ENCODE assay signal across 9 cellular contexts in the genomic region with DNA sequence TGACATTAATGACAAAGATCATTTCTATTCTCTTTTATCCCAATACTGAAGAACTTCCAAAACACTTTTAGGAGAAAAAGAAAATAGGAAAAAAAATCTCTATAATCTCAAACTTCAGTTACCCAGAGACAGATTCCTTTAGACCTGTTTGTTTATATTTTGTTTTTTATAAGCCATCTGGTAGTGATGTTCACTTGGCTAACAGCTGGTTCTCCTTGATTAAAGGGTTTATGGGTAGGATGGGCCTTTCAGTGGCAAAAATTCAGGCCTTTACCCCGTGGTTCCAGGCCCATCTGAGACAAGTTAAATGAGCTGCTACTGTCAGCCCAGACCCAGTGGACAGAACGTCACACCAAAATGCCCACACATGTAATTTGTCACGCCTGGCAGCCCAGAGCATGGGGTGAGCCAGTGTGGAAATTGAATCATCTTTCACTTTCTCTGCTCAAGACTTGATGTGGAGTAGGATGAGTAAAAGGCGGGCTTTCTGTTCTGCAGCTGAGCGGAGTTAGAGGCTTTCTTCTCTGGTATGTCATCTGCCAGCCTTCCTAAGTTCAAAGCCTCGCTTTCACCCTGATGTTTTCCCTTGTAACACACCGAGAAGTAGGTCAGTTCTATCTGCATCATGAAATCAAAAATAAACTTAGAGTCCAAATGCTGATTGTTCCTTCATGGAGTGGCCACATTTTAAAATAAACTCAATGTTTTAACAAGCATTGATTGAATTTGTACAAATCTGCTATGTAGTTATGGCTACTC.
A peak's percentile ranks its signal among the peaks of the same experiment; 100 is the strongest.
DNase-seq lines count a peak whose midpoint lies in the region; ATAC-seq and TF ChIP-seq lines count a peak whose summit lies in the region.
"Had no signal": no experiment of that assay in that cellular context is flagged by ENCODE, and none has a peak within 500 bp of the region (broad histone marks: within the 10 kb centered on the region; RNA-seq: fewer than 3 reads in every experiment).

No MANE protein-coding gene starts in this region.

- H3K4me3 ChIP-seq in GM12865 (ENCODE audit: low read depth, low read length) (no peak overlapping the region), BE2C (ENCODE audit: low read depth, low read length) (no peak overlapping the region)
- H3K4me3 ChIP-seq: dorsolateral prefrontal cortex had no signal

- H3K36me3 ChIP-seq in BE2C: no peaks in the 10 kb centered on the region

- no peaks in the 10 kb centered on the region for H3K27me3 ChIP-seq in BE2C
- H3K27me3 ChIP-seq: dorsolateral prefrontal cortex had no signal

- peak; percentile 86 for ATAC-seq in HG02759 (IDR thresholded peaks at IDR 0.05; ENCODE audit: unreplicated experiment)
- ATAC-seq in left lobe of liver: peak; percentile 91

- H3K4me1 ChIP-seq in BE2C: no peaks in the 10 kb centered on the region; the same call in 1 of the 2 replicates

- peaks cover 3% of the 10 kb centered on the region; the same call in 1 of the 2 replicates for H3K9me3 ChIP-seq in BE2C

- no peak for TF ChIP-seq CTCF in GM12865 (IDR thresholded peaks at IDR 0.05; ENCODE audit: insufficient read depth, low read depth, low read length, missing control alignments)
- TF ChIP-seq CTCF in BE2C (IDR thresholded peaks at IDR 0.05; ENCODE audit: low read depth, low read length): no peak

- DNase-seq in GM12865 (ENCODE audit: low read depth) (peak; percentile 88), left lobe of liver (ENCODE audit: low spot score) (no peak), HPDE6-E6E7 (ENCODE audit: extremely low spot score) (no peak), NCI-H2196 (lab: John Stamatoyannopoulos, UW; ENCODE audit: unreplicated experiment) (no peak), NCI-H345 treated with DMSO at 0.1 percent for 48 hours (lab: John Stamatoyannopoulos, UW; ENCODE audit: unreplicated experiment) (no peak), BE2C (no peak)
- DNase-seq in activated CD4-positive, alpha-beta T cell treated with anti-CD3 and anti-CD28 coated beads, Interleukin-2, amount 50 U/mL, for 24 hours (ENCODE audit: low read depth in 1 of 2, low spot score in 1 of 2): peak; percentile 27 to 59

Comparison
In these comparisons a context has a peak if more than half of its experiments do, and no peak if none do; other contexts are left out.
1. DNase-seq: peak in GM12865 (single experiment) and activated CD4-positive, alpha-beta T cell treated with anti-CD3 and anti-CD28 coated beads, Interleukin-2, amount 50 U/mL, for 24 hours (2 of 2); none in left lobe of liver (single experiment), HPDE6-E6E7 (single experiment), NCI-H2196 (single experiment), NCI-H345 treated with DMSO at 0.1 percent for 48 hours (single experiment) and BE2C (single experiment).